ENCODE assay signal across 34 cellular contexts in genomic region chr17:9726291-9726690, GRCh38.
"Had no signal": no experiment of that assay in that cellular context is flagged by ENCODE, and none has a peak within 500 bp of the region (broad histone marks: within the 10 kb centered on the region; RNA-seq: fewer than 3 reads in every experiment).

No MANE protein-coding gene starts in this region.

- H3K27me3 ChIP-seq: adrenal gland, brain microvascular endothelial cell, Peyer's patch had no signal

- H3K4me3 Mint-ChIP-seq: activated CD4-positive, alpha-beta T cell treated with anti-CD3 and anti-CD28 coated beads, Interleukin-2, amount 10 ng/mL, durations not matched to agents 24 days and 14 days; activated CD8-positive, alpha-beta T cell treated with anti-CD3 and anti-CD28 coated beads, Interleukin-2, amount 10 ng/mL, durations not matched to agents 7 days and 5 days; activated naive CD4-positive, alpha-beta T cell treated with anti-CD3 and anti-CD28 coated beads for 36 hours; activated T-cell treated with anti-CD3 and anti-CD28 coated beads, Interleukin-2, amount 50 U/mL, for 24 hours had no signal

- H3K36me3 ChIP-seq: adrenal gland, brain microvascular endothelial cell, WERI-Rb-1 had no signal

- H3K9me3 Mint-ChIP-seq: activated CD4-positive, alpha-beta T cell treated with anti-CD3 and anti-CD28 coated beads, Interleukin-2, amount 10 ng/mL, durations not matched to agents 24 days and 14 days; activated naive CD4-positive, alpha-beta T cell treated with anti-CD3 and anti-CD28 coated beads for 36 hours; activated naive CD4-positive, alpha-beta T cell treated with anti-CD3 and anti-CD28 coated beads, Interleukin-2, amount 50 U/mL, for 72 hours; activated T-cell treated with anti-CD3 and anti-CD28 coated beads, Interleukin-2, amount 50 U/mL, for 24 hours had no signal

- H3K27me3 Mint-ChIP-seq: activated CD4-positive, alpha-beta T cell treated with anti-CD3 and anti-CD28 coated beads, Interleukin-2, amount 10 ng/mL, durations not matched to agents 24 days and 14 days had no signal

- ATAC-seq: activated CD8-positive, alpha-beta T cell treated with anti-CD3 and anti-CD28 coated beads, Interleukin-2, amount 10 ng/mL, durations not matched to agents 7 days and 5 days; activated naive CD4-positive, alpha-beta T cell treated with anti-CD3 and anti-CD28 coated beads, Interleukin-2, amount 50 U/mL, for 72 hours; K562; PC-3; Right ventricle myocardium inferior; SK-N-SH treated with all-trans-retinoic acid at 6 μM for 48 hours had no signal

- H3K27ac Mint-ChIP-seq: activated CD4-positive, alpha-beta T cell treated with anti-CD3 and anti-CD28 coated beads, Interleukin-2, amount 10 ng/mL, durations not matched to agents 24 days and 14 days; activated CD8-positive, alpha-beta T cell treated with anti-CD3 and anti-CD28 coated beads, Interleukin-2, amount 10 ng/mL, durations not matched to agents 7 days and 5 days; activated naive CD4-positive, alpha-beta T cell treated with anti-CD3 and anti-CD28 coated beads for 36 hours; activated naive CD4-positive, alpha-beta T cell treated with anti-CD3 and anti-CD28 coated beads, Interleukin-2, amount 50 U/mL, for 72 hours; activated T-cell treated with anti-CD3 and anti-CD28 coated beads, Interleukin-2, amount 50 U/mL, for 24 hours had no signal

- H3K36me3 Mint-ChIP-seq: activated naive CD4-positive, alpha-beta T cell treated with anti-CD3 and anti-CD28 coated beads, Interleukin-2, amount 50 U/mL, for 72 hours had no signal

- DNase-seq: activated CD4-positive, alpha-beta T cell treated with anti-CD3 and anti-CD28 coated beads, Interleukin-2, amount 10 ng/mL, durations not matched to agents 24 days and 14 days; activated CD4-positive, alpha-beta T cell treated with anti-CD3 and anti-CD28 coated beads, Interleukin-2, amount 50 U/mL, for 4 hours; activated CD4-positive, CD25-positive, alpha-beta regulatory T cell; activated CD8-positive, alpha-beta T cell treated with anti-CD3 and anti-CD28 coated beads, Interleukin-2, amount 10 ng/mL, durations not matched to agents 7 days and 5 days; activated gamma-delta T cell treated with Interleukin-2 at 50 U/mL for 16 hours; activated naive CD4-positive, alpha-beta T cell treated with anti-CD3 and anti-CD28 coated beads for 36 hours; activated T-cell treated with anti-CD3 and anti-CD28 coated beads, Interleukin-2, amount 50 U/mL, for 24 hours; brain microvascular endothelial cell; central memory CD4-positive, alpha-beta T cell; NCI-H1092 treated with DMSO at 0.1 percent for 48 hours; NCI-H1417; NCI-H146; NCI-H187; NCI-H2029 treated with DMSO at 0.1 percent for 48 hours; NCI-H2107; NCI-H2171; NCI-H510A; NCI-H526; NCI-H748 treated with DMSO at 0.1 percent for 48 hours; NK-92 treated with Interleukin-12 subunit alpha and Interleukin-12 subunit beta, amount 100 ng/mL, for 24 hours; PC-3; Peyer's patch; RPMI8226; SIG-M5; SW 1271; T-helper 1 cell; T-helper 2 cell; T1000; WERI-Rb-1 had no signal

- H3K4me1 ChIP-seq: adrenal gland, Peyer's patch had no signal

- H3K9me3 ChIP-seq: adrenal gland, Peyer's patch had no signal

- H3K27ac ChIP-seq: adrenal gland, brain microvascular endothelial cell, Peyer's patch, WERI-Rb-1 had no signal

- H3K4me1 Mint-ChIP-seq: activated CD4-positive, alpha-beta T cell treated with anti-CD3 and anti-CD28 coated beads, Interleukin-2, amount 10 ng/mL, durations not matched to agents 24 days and 14 days had no signal

- H3K4me3 ChIP-seq: adrenal gland, K562, Peyer's patch had no signal
